Comparison of ENCODE assay signal across 26 cellular contexts in genomic region chr6:113671440-113671839, GRCh38.
DNase-seq lines count a peak whose midpoint lies in the region; ATAC-seq, FAIRE-seq and TF ChIP-seq lines count a peak whose summit lies in the region.
"Had no signal": no experiment of that assay in that cellular context is flagged by ENCODE, and none has a peak within 500 bp of the region (broad histone marks: within the 10 kb centered on the region; RNA-seq: fewer than 3 reads in every experiment).

No MANE protein-coding gene starts in this region.

- ATAC-seq in K562 (no peak), HG02759 (IDR thresholded peaks at IDR 0.05; ENCODE audit: unreplicated experiment) (no peak)
- ATAC-seq: activated CD8-positive, alpha-beta T cell treated with anti-CD3 and anti-CD28 coated beads for 36 hours; HCT116; heart left ventricle; natural killer cell; psoas muscle had no signal

- POLR2A ChIA-PET in K562 (lab: Yijun Ruan, JAX) = no interaction called here
- POLR2A ChIA-PET in activated CD4-positive, alpha-beta memory T cell treated with anti-CD3 and anti-CD28 coated beads for 36 hours (lab: Charles Lee) = no interaction called here

- no peak overlapping the region for H3K4me2 ChIP-seq in K562 (ENCODE audit: insufficient read depth, low read length)

- in situ Hi-C loops in K562 (cut with MboI) = no loop called here

- H3K27ac ChIP-seq in K562 (ENCODE audit: extremely low read depth, low read depth, low read length) = no peak overlapping the region
- H3K27ac ChIP-seq: HL-60, psoas muscle had no signal

- intact Hi-C loops in K562 (cut with micrococcal nuclease) = loop anchor here (2.0 kb wide), 1 partner anchor 55 kb away; no protein-coding TSS in a partner anchor
- intact Hi-C loops in activated CD4-positive, alpha-beta memory T cell treated with anti-CD3 and anti-CD28 coated beads for 36 hours (cut with micrococcal nuclease) = no loop called here

- no peaks in the 10 kb centered on the region for H3K79me2 ChIP-seq in K562 (ENCODE audit: control insufficient read depth, insufficient read depth, low read length)

- peak overlapping the region; percentile 15 to 83 (median 69) for H3K27ac Mint-ChIP-seq in nephron
- no peak overlapping the region for H3K27ac Mint-ChIP-seq in activated CD4-positive, alpha-beta memory T cell treated with anti-CD3 and anti-CD28 coated beads for 36 hours
- H3K27ac Mint-ChIP-seq: activated CD8-positive, alpha-beta T cell treated with anti-CD3 and anti-CD28 coated beads for 36 hours; natural killer cell; type B pancreatic cell had no signal

- no peaks in the 10 kb centered on the region for H3K9me3 ChIP-seq in K562 (replicated peaks; ENCODE audit: control insufficient read depth, insufficient read depth, low read depth, low read length)
- H3K9me3 ChIP-seq: Caco-2, heart left ventricle, psoas muscle had no signal

- no peaks in the 10 kb centered on the region for H3K27me3 Mint-ChIP-seq in nephron (ENCODE audit: low read depth)
- no peaks in the 10 kb centered on the region for H3K27me3 Mint-ChIP-seq in activated CD4-positive, alpha-beta memory T cell treated with anti-CD3 and anti-CD28 coated beads for 36 hours
- H3K27me3 Mint-ChIP-seq: type B pancreatic cell had no signal

- H3K27me3 ChIP-seq in K562 (ENCODE audit: control insufficient read depth in 2 of 2, insufficient read depth in 2 of 2, low read length in 2 of 2) = no peaks in the 10 kb centered on the region
- H3K27me3 ChIP-seq: heart left ventricle had no signal

- no peak overlapping the region for H3K4me3 Mint-ChIP-seq in nephron
- no peak overlapping the region for H3K4me3 Mint-ChIP-seq in activated CD4-positive, alpha-beta memory T cell treated with anti-CD3 and anti-CD28 coated beads for 36 hours
- H3K4me3 Mint-ChIP-seq: activated CD8-positive, alpha-beta T cell treated with anti-CD3 and anti-CD28 coated beads for 36 hours; natural killer cell; type B pancreatic cell had no signal

- FAIRE-seq in GM18507 (lab: Jason Lieb, UNC) (peak; percentile 21), K562 (lab: Jason Lieb, UNC) (no peak)
- FAIRE-seq: islet of Langerhans had no signal

- no peaks in the 10 kb centered on the region for H3K9me1 ChIP-seq in K562 (ENCODE audit: control insufficient read depth, insufficient read depth, low read length)

- TF ChIP-seq RAD21 in K562 (CRISPR knock-in tag; conservative IDR thresholded peaks at IDR 0.05 in 1 of 2, IDR thresholded peaks at IDR 0.05 in 1 of 2) = no peak

- TF ChIP-seq EP300 in K562 (IDR thresholded peaks at IDR 0.05; ENCODE audit: low read length) = no peak

- no peak for TF ChIP-seq CTCF in NB4 (IDR thresholded peaks at IDR 0.05; ENCODE audit: low read depth, low read length)
- TF ChIP-seq CTCF in K562 (IDR thresholded peaks at IDR 0.05 in 2 of 3, conservative IDR thresholded peaks at IDR 0.05 in 1 of 3; ENCODE audit: insufficient read depth in 2 of 3, low read depth in 1 of 3, low read length in 3 of 3) = no peak
- no peak for TF ChIP-seq CTCF in nephron (IDR thresholded peaks at IDR 0.05; ENCODE audit: unreplicated experiment in 3 of 3)

- H3K9ac ChIP-seq in K562 (ENCODE audit: insufficient read depth in 1 of 2, low read depth in 2 of 2, low read length in 2 of 2) = no peak overlapping the region

- CTCF ChIA-PET in K562 (lab: Yijun Ruan, JAX; ENCODE audit: low intra/inter-chr PET ratio) = no interaction called here
- CTCF ChIA-PET in activated CD4-positive, alpha-beta memory T cell treated with anti-CD3 and anti-CD28 coated beads for 36 hours (lab: Charles Lee) = no interaction called here

- no peak overlapping the region for H2AFZ ChIP-seq in K562 (ENCODE audit: low read depth, low read length)

- no peak overlapping the region for H3K4me3 ChIP-seq in NB4 (ENCODE audit: low read depth, low read length)
- H3K4me3 ChIP-seq in K562 = no peak overlapping the region
- H3K4me3 ChIP-seq: heart left ventricle, psoas muscle, skin epidermis had no signal

- WGBS in K562 (ENCODE audit: insufficient coverage, low coverage, missing lambda C conversion rate) = 0% methylated on average over 1 of the region's 1 CpG

- H3K9me3 Mint-ChIP-seq in nephron = no peaks in the 10 kb centered on the region
- no peaks in the 10 kb centered on the region for H3K9me3 Mint-ChIP-seq in activated CD4-positive, alpha-beta memory T cell treated with anti-CD3 and anti-CD28 coated beads for 36 hours
- H3K9me3 Mint-ChIP-seq: activated CD8-positive, alpha-beta T cell treated with anti-CD3 and anti-CD28 coated beads for 36 hours; natural killer cell; type B pancreatic cell had no signal

- peaks cover 53% of the 10 kb centered on the region for H3K4me1 Mint-ChIP-seq in nephron
- no peaks in the 10 kb centered on the region for H3K4me1 Mint-ChIP-seq in activated CD4-positive, alpha-beta memory T cell treated with anti-CD3 and anti-CD28 coated beads for 36 hours (ENCODE audit: low read depth)
- H3K4me1 Mint-ChIP-seq: natural killer cell had no signal

- H3K4me1 ChIP-seq in K562 (replicated peaks in 1 of 2; ENCODE audit: control insufficient read depth in 2 of 2, insufficient read depth in 2 of 2, low read length in 2 of 2) = no peaks in the 10 kb centered on the region

- no TSS peak for BruUV-seq in K562 (replicated peaks; lab: Mats Ljungman, UMichigan)

- no peaks in the 10 kb centered on the region for H3K36me3 Mint-ChIP-seq in nephron (ENCODE audit: low read depth)
- H3K36me3 Mint-ChIP-seq in activated CD4-positive, alpha-beta memory T cell treated with anti-CD3 and anti-CD28 coated beads for 36 hours = no peaks in the 10 kb centered on the region
- H3K36me3 Mint-ChIP-seq: natural killer cell, type B pancreatic cell had no signal

- no peaks in the 10 kb centered on the region for H3K36me3 ChIP-seq in K562 (ENCODE audit: control insufficient read depth, insufficient read depth, low read length)
- H3K36me3 ChIP-seq: heart left ventricle had no signal

- DNase-seq in GM18507 (ENCODE audit: extremely low spot score, insufficient read length, low read depth) = no peak
- peak; percentile 46 for DNase-seq in NB4 (ENCODE audit: low read depth)
- no peak for DNase-seq in K562 (ENCODE audit: extremely low read depth in 1 of 4, low spot score in 3 of 4)
- no peak for DNase-seq in NCI-H446 treated with DMSO at 0.1 percent for 48 hours (lab: John Stamatoyannopoulos, UW)
- no peak for DNase-seq in activated CD4-positive, alpha-beta memory T cell treated with anti-CD3 and anti-CD28 coated beads for 36 hours
- no peak for DNase-seq in SHP77 treated with DMSO at 0.1 percent for 48 hours (lab: John Stamatoyannopoulos, UW)
- DNase-seq: activated CD8-positive, alpha-beta T cell treated with anti-CD3 and anti-CD28 coated beads for 36 hours; activated naive CD4-positive, alpha-beta T cell; activated T-cell treated with anti-CD3 and anti-CD28 coated beads, Interleukin-2, amount 50 U/mL, for 1 hour; Caco-2; cerebellar nuclear complex; heart left ventricle; mammary epithelial cell; natural killer cell; NCI-H1092 treated with DMSO at 0.1 percent for 48 hours; NCI-H2081; psoas muscle; Right ventricle myocardium superior; stimulated activated CD4-positive, alpha-beta T cell treated with anti-CD3 and anti-CD28 coated beads, Interleukin-4, amount 100 ng/mL, for 1 hour had no signal

- TF ChIP-seq POLR2A in NB4 (IDR thresholded peaks at IDR 0.05; ENCODE audit: extremely low read depth, insufficient read length) (no peak), K562 (conservative IDR thresholded peaks at IDR 0.05) (no peak)

- H4K20me1 ChIP-seq in K562 (replicated peaks; ENCODE audit: control insufficient read depth, insufficient read depth, low read length) = no peaks in the 10 kb centered on the region

TF ChIP-seq in K562, 482 proteins besides CTCF, POLR2A, EP300 and RAD21:
- TF ChIP-seq, protein P1, sequence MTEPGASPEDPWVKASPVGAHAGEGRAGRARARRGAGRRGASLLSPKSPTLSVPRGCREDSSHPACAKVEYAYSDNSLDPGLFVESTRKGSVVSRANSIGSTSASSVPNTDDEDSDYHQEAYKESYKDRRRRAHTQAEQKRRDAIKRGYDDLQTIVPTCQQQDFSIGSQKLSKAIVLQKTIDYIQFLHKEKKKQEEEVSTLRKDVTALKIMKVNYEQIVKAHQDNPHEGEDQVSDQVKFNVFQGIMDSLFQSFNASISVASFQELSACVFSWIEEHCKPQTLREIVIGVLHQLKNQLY (CRISPR knock-in tag; conservative IDR thresholded peaks at IDR 0.05) = no peak
- TF ChIP-seq SPI1 (IDR thresholded peaks at IDR 0.05; ENCODE audit: borderline replicate concordance, low read depth, low read length) = peak; percentile 38; the same call in 1 of the 2 replicates
TF ChIP-seq in K562: peak in this region for 1.
